In the genomic region with DNA sequence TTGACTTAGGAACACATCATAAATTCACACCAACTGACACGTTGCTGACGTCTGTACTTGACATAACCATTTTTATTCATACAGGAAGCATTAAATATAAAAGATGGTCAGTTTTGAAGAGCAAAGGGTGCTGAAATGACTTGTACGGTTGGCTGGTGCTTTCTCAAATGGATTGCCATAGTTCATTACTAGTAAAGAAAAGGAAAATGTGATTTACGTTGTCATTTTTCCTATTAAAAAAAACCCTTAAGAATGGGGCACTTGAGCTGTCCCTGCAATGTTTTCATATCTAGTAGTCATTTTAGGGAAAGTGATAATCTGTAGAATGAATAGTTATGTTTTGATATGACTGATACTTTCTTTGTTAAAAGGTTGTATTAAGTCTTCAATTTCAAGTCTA, we compare ENCODE assay signal across 19 cellular contexts. TPM values are rescaled to one million over a fixed set of nuclear protein-coding genes. Genes with fewer than 3 reads are reported as not detected.
"Had no signal": no experiment of that assay in that cellular context is flagged by ENCODE, and none has a peak within 500 bp of the region (broad histone marks: within the 10 kb centered on the region; RNA-seq: fewer than 3 reads in every experiment).

No MANE protein-coding gene starts in this region.

- H3K27me3 ChIP-seq: right lobe of liver, stomach, uterus had no signal

- H3K9me3 Mint-ChIP-seq: endodermal cell, nephron had no signal

- H3K4me3 Mint-ChIP-seq: endodermal cell, nephron had no signal

- H3K27ac Mint-ChIP-seq: nephron had no signal

- ATAC-seq: left ventricle myocardium superior, psoas muscle, right lobe of liver had no signal

- H3K4me1 Mint-ChIP-seq: nephron had no signal

- H3K9me3 ChIP-seq: psoas muscle, right lobe of liver, stomach, uterus had no signal

- H3K4me3 ChIP-seq: psoas muscle, right lobe of liver, SK-N-MC, stomach, uterus had no signal

- H3K36me3 ChIP-seq: uterus had no signal

- DNase-seq: activated gamma-delta T cell treated with Interleukin-2 at 50 U/mL for 16 hours, amygdala, endodermal cell, erythroblast, hippocampal formation, left ventricle myocardium superior, mesenchymal stem cell, psoas muscle, right lobe of liver, stomach, T-helper 1 cell, uterus had no signal

- H3K4me1 ChIP-seq: psoas muscle, right lobe of liver, uterus had no signal

- H3K27ac ChIP-seq: psoas muscle, right lobe of liver, SK-N-MC, stomach, uterus had no signal

RNA-seq across cellular contexts. Expression of a gene that starts 22.5 kb away (rescaled TPM):
- total RNA-seq: chondrocyte, dermis microvascular lymphatic vessel endothelial cell, endodermal cell, glomerular endothelial cell, kidney epithelial cell, left ventricle myocardium superior, osteoblast, psoas muscle, right lobe of liver, stomach had no signal
- polyA plus RNA-seq: stomach had no signal
